22 cellular contexts compared by ENCODE assay signal in the genomic region with DNA sequence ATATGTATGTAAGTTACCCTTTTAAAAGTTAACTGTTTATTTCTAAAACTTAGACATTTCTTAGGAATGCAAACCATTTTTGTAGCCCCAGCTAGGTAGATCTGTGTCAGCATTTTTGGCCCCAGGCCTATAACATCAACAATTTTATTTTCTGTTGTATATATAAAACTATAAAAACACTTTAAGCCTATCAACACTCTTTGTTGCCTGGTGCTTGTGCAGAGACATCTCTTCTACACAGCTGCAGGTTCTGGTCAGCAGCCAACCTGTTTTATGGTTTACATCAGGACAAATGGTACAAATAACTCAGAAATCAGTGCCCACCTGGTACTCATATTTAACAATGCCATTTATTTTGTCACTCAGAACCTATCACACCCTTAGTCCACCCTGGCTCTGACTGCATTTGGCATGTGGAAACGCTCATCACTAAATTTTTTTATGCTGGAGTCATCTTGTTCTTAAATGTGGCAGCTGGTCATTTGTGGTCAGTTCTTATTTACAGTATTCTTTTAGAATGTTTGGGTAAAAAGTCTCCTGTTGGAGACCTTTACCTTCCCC.
DNase-seq lines count a peak whose midpoint lies in the region; TF ChIP-seq lines count a peak whose summit lies in the region.
"Had no signal": no experiment of that assay in that cellular context is flagged by ENCODE, and none has a peak within 500 bp of the region (broad histone marks: within the 10 kb centered on the region; RNA-seq: fewer than 3 reads in every experiment).

No MANE protein-coding gene starts in this region.

- no peak for TF ChIP-seq CTCF in fibroblast of mammary gland (conservative IDR thresholded peaks at IDR 0.05; ENCODE audit: control insufficient read depth, insufficient read depth, low read depth, low read length)

- peaks cover 5% of the 10 kb centered on the region; the same call in 1 of the 2 replicates for H3K9me3 ChIP-seq in MG63
- H3K9me3 ChIP-seq: SJCRH30 had no signal

- H3K9me3 Mint-ChIP-seq in activated CD4-positive, alpha-beta T cell treated with anti-CD3 and anti-CD28 coated beads, Interleukin-2, amount 10 ng/mL, durations not matched to agents 24 days and 14 days: peaks cover 4% of the 10 kb centered on the region

- no peak overlapping the region for H3K4me3 Mint-ChIP-seq in activated CD4-positive, alpha-beta T cell treated with anti-CD3 and anti-CD28 coated beads, Interleukin-2, amount 10 ng/mL, durations not matched to agents 24 days and 14 days
- H3K4me3 Mint-ChIP-seq: CD4-positive, alpha-beta T cell; T-helper 17 cell had no signal

- H3K27me3 ChIP-seq in MG63: no peaks in the 10 kb centered on the region
- H3K27me3 ChIP-seq: dorsolateral prefrontal cortex, hepatocyte, SJCRH30 had no signal

- intact Hi-C loops in activated CD4-positive, alpha-beta T cell treated with anti-CD3 and anti-CD28 coated beads, Interleukin-2, amount 10 ng/mL, durations not matched to agents 24 days and 14 days (cut with micrococcal nuclease): no loop called here

- H3K36me3 ChIP-seq in MG63: peaks cover 9% of the 10 kb centered on the region
- H3K36me3 ChIP-seq: SJCRH30 had no signal

- H3K27ac Mint-ChIP-seq in activated CD4-positive, alpha-beta T cell treated with anti-CD3 and anti-CD28 coated beads, Interleukin-2, amount 10 ng/mL, durations not matched to agents 24 days and 14 days: no peak overlapping the region
- H3K27ac Mint-ChIP-seq: CD4-positive, alpha-beta T cell; T-helper 17 cell had no signal

- DNase-seq in A172 (ENCODE audit: low spot score) (peak; percentile 90), GM04503 (ENCODE audit: low read depth) (peak; percentile 39), MG63 (peak; percentile 79), fibroblast of mammary gland (ENCODE audit: low read depth) (peak; percentile 6), SW480 (ENCODE audit: low spot score) (no peak)
- DNase-seq in stimulated activated CD4-positive, alpha-beta T cell treated with anti-CD3 and anti-CD28 coated beads, Interleukin-4, amount 100 ng/mL, for 1 hour: no peak
- DNase-seq in activated CD4-positive, alpha-beta T cell treated with anti-CD3 and anti-CD28 coated beads, Interleukin-2, amount 10 ng/mL, durations not matched to agents 24 days and 14 days: no peak
- DNase-seq in stimulated activated CD4-positive, alpha-beta T cell treated with anti-CD3 and anti-CD28 coated beads, Interleukin-4, amount 100 ng/mL, for 24 hours: no peak
- DNase-seq: activated CD4-positive, alpha-beta T cell treated with anti-CD3 and anti-CD28 coated beads, Interleukin-2, amount 50 U/mL, for 4 hours; activated CD8-positive, alpha-beta memory T cell treated with anti-CD3 and anti-CD28 coated beads, Interleukin-2, amount 50 U/mL, for 48 hours; CD4-positive, alpha-beta T cell; dorsolateral prefrontal cortex; foreskin melanocyte; H7; NCI-H146; NCI-H82; occipital lobe; retina; SJCRH30; substantia nigra; T-helper 17 cell had no signal

- no peaks in the 10 kb centered on the region for H3K4me1 Mint-ChIP-seq in activated CD4-positive, alpha-beta T cell treated with anti-CD3 and anti-CD28 coated beads, Interleukin-2, amount 10 ng/mL, durations not matched to agents 24 days and 14 days
- H3K4me1 Mint-ChIP-seq: T-helper 17 cell had no signal

- no peak overlapping the region for H3K4me3 ChIP-seq in MG63
- H3K4me3 ChIP-seq in fibroblast of mammary gland (ENCODE audit: control insufficient read depth, low read depth, low read length): no peak overlapping the region
- H3K4me3 ChIP-seq: dorsolateral prefrontal cortex, hepatocyte, SJCRH30 had no signal

- no peaks in the 10 kb centered on the region for H3K27me3 Mint-ChIP-seq in activated CD4-positive, alpha-beta T cell treated with anti-CD3 and anti-CD28 coated beads, Interleukin-2, amount 10 ng/mL, durations not matched to agents 24 days and 14 days
- H3K27me3 Mint-ChIP-seq: CD4-positive, alpha-beta T cell; T-helper 17 cell had no signal

- no peaks in the 10 kb centered on the region for H3K36me3 Mint-ChIP-seq in activated CD4-positive, alpha-beta T cell treated with anti-CD3 and anti-CD28 coated beads, Interleukin-2, amount 10 ng/mL, durations not matched to agents 24 days and 14 days (ENCODE audit: low read depth)

Comparison
In these comparisons a context has a peak if more than half of its experiments do, and no peak if none do; other contexts are left out.
1. DNase-seq: peak in A172 (single experiment), GM04503 (single experiment), MG63 (single experiment) and fibroblast of mammary gland (single experiment); none in stimulated activated CD4-positive, alpha-beta T cell treated with anti-CD3 and anti-CD28 coated beads, Interleukin-4, amount 100 ng/mL, for 1 hour (single experiment), SW480 (single experiment), activated CD4-positive, alpha-beta T cell treated with anti-CD3 and anti-CD28 coated beads, Interleukin-2, amount 10 ng/mL, durations not matched to agents 24 days and 14 days (single experiment) and stimulated activated CD4-positive, alpha-beta T cell treated with anti-CD3 and anti-CD28 coated beads, Interleukin-4, amount 100 ng/mL, for 24 hours (single experiment).